1 cellular context compared by ENCODE assay signal in genomic region chr11:75301131-75301530, GRCh38.
TF ChIP-seq lines count a peak whose summit lies in the region.

No MANE protein-coding gene starts in this region.

TF ChIP-seq in HCT116, 20 proteins besides CTCF, POLR2A, EP300 and RAD21 (continued from another document):
- TF ChIP-seq EZH2 (IDR thresholded peaks at IDR 0.05) (no peak), SRF (IDR thresholded peaks at IDR 0.05; ENCODE audit: low read depth) (no peak)
